16 cellular contexts compared by ENCODE assay signal in the genomic region with DNA sequence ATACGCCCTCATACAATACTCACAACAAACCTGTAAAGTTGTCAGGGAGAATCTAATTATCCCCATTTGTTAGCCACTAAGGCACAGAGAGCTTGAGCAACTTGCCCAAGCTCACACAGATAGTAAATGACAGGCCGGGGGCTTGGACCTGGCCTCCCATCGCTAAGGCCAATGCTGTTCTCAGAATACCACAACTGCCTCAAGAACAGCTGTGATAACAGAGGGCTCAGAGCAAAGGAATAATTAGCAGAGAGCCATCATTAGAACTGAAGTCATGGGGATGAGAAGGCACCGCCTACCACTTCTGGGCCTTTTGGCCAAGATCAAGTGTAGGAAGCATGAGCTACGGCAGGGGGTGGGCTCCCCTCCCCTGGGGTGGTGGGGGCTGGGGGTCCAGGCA.
DNase-seq lines count a peak whose midpoint lies in the region; ATAC-seq, FAIRE-seq and TF ChIP-seq lines count a peak whose summit lies in the region.
"Had no signal": no experiment of that assay in that cellular context is flagged by ENCODE, and none has a peak within 500 bp of the region (broad histone marks: within the 10 kb centered on the region; RNA-seq: fewer than 3 reads in every experiment).

No MANE protein-coding gene starts in this region.

- intact Hi-C loops in left ventricle myocardium inferior (cut with micrococcal nuclease) (no loop called here), posterior vena cava (cut with DNase I) (no loop called here)

- peak; percentile 36 for FAIRE-seq in bronchial epithelial cell (lab: Jason Lieb, UNC)
- FAIRE-seq: GM18507 had no signal

- TF ChIP-seq CTCF in right atrium auricular region (IDR thresholded peaks at IDR 0.05) (no peak), left ventricle myocardium inferior (IDR thresholded peaks at IDR 0.05; ENCODE audit: borderline replicate concordance) (no peak), bronchial epithelial cell (IDR thresholded peaks at IDR 0.05; ENCODE audit: insufficient read depth, low read length, severe bottlenecking) (no peak)

- H3K4me3 ChIP-seq in right atrium auricular region (no peak overlapping the region), left ventricle myocardium inferior (no peak overlapping the region), bronchial epithelial cell (ENCODE audit: low read depth, low read length) (no peak overlapping the region)
- H3K4me3 ChIP-seq: BLaER1 treated with 17β-estradiol and CSF1 and Interleukin-3, amounts not matched to agents 10 nM and 100 nM; GM23338 had no signal

- peak overlapping the region; percentile 17 to 31 for H3K27ac ChIP-seq in right atrium auricular region
- no peak overlapping the region for H3K27ac ChIP-seq in left ventricle myocardium inferior (replicated peaks)
- H3K27ac ChIP-seq: BLaER1 treated with 17β-estradiol and CSF1 and Interleukin-3, amounts not matched to agents 10 nM and 100 nM had no signal

- H3K27ac Mint-ChIP-seq in activated naive CD4-positive, alpha-beta T cell treated with anti-CD3 and anti-CD28 coated beads, Interleukin-2, amount 50 U/mL, for 72 hours: no peak overlapping the region
- H3K27ac Mint-ChIP-seq: CD4-positive, CD25-positive, alpha-beta regulatory T cell; GM23338 had no signal

- ATAC-seq in GM18519 (IDR thresholded peaks at IDR 0.05; ENCODE audit: low FRiP score, unreplicated experiment) (no peak), GM21619 (IDR thresholded peaks at IDR 0.05; ENCODE audit: unreplicated experiment) (no peak)
- no peak for ATAC-seq in activated naive CD4-positive, alpha-beta T cell treated with anti-CD3 and anti-CD28 coated beads, Interleukin-2, amount 50 U/mL, for 72 hours
- ATAC-seq: GM23338 had no signal

- H3K4me1 ChIP-seq in right atrium auricular region: peaks cover 0 to 15% of the 10 kb centered on the region in 2 donors
- peaks cover 8% of the 10 kb centered on the region for H3K4me1 ChIP-seq in left ventricle myocardium inferior

- no peaks in the 10 kb centered on the region for H3K36me3 Mint-ChIP-seq in activated naive CD4-positive, alpha-beta T cell treated with anti-CD3 and anti-CD28 coated beads, Interleukin-2, amount 50 U/mL, for 72 hours
- H3K36me3 Mint-ChIP-seq: CD4-positive, CD25-positive, alpha-beta regulatory T cell had no signal

- no peaks in the 10 kb centered on the region for H3K9me3 Mint-ChIP-seq in activated naive CD4-positive, alpha-beta T cell treated with anti-CD3 and anti-CD28 coated beads, Interleukin-2, amount 50 U/mL, for 72 hours
- H3K9me3 Mint-ChIP-seq: CD4-positive, CD25-positive, alpha-beta regulatory T cell; GM23338 had no signal

- DNase-seq in right atrium auricular region (ENCODE audit: low spot score) (no peak), left ventricle myocardium inferior (no peak), bronchial epithelial cell (ENCODE audit: low read depth) (no peak), posterior vena cava (ENCODE audit: low spot score) (peak; percentile 49)
- DNase-seq in activated naive CD4-positive, alpha-beta T cell treated with anti-CD3 and anti-CD28 coated beads, Interleukin-2, amount 50 U/mL, for 72 hours (ENCODE audit: low spot score in 2 of 2): no peak
- DNase-seq: 8988T; AML-193; CD4-positive, CD25-positive, alpha-beta regulatory T cell; DMS53; H7; IMR-90 had no signal

- H3K9me3 ChIP-seq in right atrium auricular region (no peaks in the 10 kb centered on the region), left ventricle myocardium inferior (replicated peaks) (no peaks in the 10 kb centered on the region)
- H3K9me3 ChIP-seq: BLaER1 treated with 17β-estradiol and CSF1 and Interleukin-3, amounts not matched to agents 10 nM and 100 nM had no signal

- H3K27me3 ChIP-seq in right atrium auricular region: no peaks in the 10 kb centered on the region
- H3K27me3 ChIP-seq in left ventricle myocardium inferior (ENCODE audit: low read depth): no peaks in the 10 kb centered on the region
- H3K27me3 ChIP-seq in bronchial epithelial cell (ENCODE audit: control insufficient read depth, insufficient read depth, low read length): no peaks in the 10 kb centered on the region
- H3K27me3 ChIP-seq: BLaER1 treated with 17β-estradiol and CSF1 and Interleukin-3, amounts not matched to agents 10 nM and 100 nM had no signal

- H3K36me3 ChIP-seq in right atrium auricular region (peaks cover 4% of the 10 kb centered on the region), left ventricle myocardium inferior (peaks cover 5% of the 10 kb centered on the region), bronchial epithelial cell (ENCODE audit: control insufficient read depth, insufficient read depth, low read length) (no peaks in the 10 kb centered on the region)
- H3K36me3 ChIP-seq: BLaER1 treated with 17β-estradiol and CSF1 and Interleukin-3, amounts not matched to agents 10 nM and 100 nM had no signal
